Comparison of ENCODE assay signal across 15 cellular contexts in genomic region chr6:33981421-33981820, GRCh38.
"Had no signal": no experiment of that assay in that cellular context is flagged by ENCODE, and none has a peak within 500 bp of the region (broad histone marks: within the 10 kb centered on the region; RNA-seq: fewer than 3 reads in every experiment).

No MANE protein-coding gene starts in this region.

- ATAC-seq: naive thymus-derived CD4-positive, alpha-beta T cell; right cardiac atrium; stimulated activated naive B cell treated with anti-CD40 and anti-IgM and Interleukin-4, amounts not matched to agents 10 μg/mL and 1 μg/mL and 100 μg/mL, for 72 hours; T-helper 17 cell had no signal

- DNase-seq: activated CD4-positive, alpha-beta T cell treated with anti-CD3 and anti-CD28 coated beads, Interleukin-2, amount 50 U/mL, for 48 hours; activated CD8-positive, alpha-beta memory T cell treated with anti-CD3 and anti-CD28 coated beads, Interleukin-2, amount 50 U/mL, for 48 hours; activated naive CD4-positive, alpha-beta T cell treated with anti-CD3 and anti-CD28 coated beads, Interleukin-2, amount 10 ng/mL, durations not matched to agents 7 days and 5 days; central memory CD4-positive, alpha-beta T cell; dermis blood vessel endothelial cell; erythroblast; hypothalamus; naive thymus-derived CD4-positive, alpha-beta T cell; right cardiac atrium; stimulated activated naive B cell treated with anti-CD40 and anti-IgM and Interleukin-4, amounts not matched to agents 10 μg/mL and 1 μg/mL and 100 μg/mL, for 72 hours; substantia nigra; T-helper 17 cell had no signal

- FAIRE-seq: TTC549 had no signal

- H3K4me2 ChIP-seq: smooth muscle cell had no signal

- H3K4me3 ChIP-seq: lung, smooth muscle cell had no signal
